In the genomic region with DNA sequence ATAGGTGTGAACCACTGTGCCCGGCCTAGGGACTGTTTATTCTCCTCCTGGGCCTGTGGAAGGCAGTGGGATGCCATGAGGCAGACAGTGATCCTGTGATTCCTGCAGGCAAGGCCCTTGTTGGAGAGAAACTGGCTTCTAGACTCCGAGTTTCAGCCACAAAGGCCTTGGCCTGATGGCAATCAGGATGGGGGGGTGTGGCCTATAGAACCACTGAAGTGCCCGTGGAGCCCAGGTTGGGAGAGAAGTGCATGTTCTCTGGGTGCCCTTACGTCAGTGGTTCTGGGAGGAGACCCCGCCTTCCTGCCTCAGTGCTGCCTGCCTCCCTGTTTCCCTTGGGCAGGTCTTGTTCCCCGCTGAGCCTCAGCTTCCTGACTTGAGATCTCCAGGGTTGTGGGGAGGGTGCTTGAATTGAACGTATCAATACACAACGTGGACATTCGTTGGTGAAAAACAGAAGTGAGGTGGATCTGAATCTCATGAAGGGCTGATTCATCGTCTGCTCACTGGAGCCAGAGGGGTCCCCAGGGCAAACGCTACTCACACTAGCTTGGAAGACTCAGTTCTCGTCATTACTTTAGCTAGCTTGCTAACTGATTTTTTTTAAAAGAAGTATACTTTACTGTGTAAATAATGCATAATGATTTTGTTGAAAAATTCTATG, we compare ENCODE assay signal across 10 cellular contexts. TPM values are rescaled to one million over a fixed set of nuclear protein-coding genes. Genes with fewer than 3 reads are reported as not detected.
DNase-seq lines count a peak whose midpoint lies in the region; ATAC-seq, FAIRE-seq and TF ChIP-seq lines count a peak whose summit lies in the region.
"Had no signal": no experiment of that assay in that cellular context is flagged by ENCODE, and none has a peak within 500 bp of the region (broad histone marks: within the 10 kb centered on the region; RNA-seq: fewer than 3 reads in every experiment).

No MANE protein-coding gene starts in this region.

- intact Hi-C loops in PC-3 (cut with micrococcal nuclease), result loop anchor here (10.0 kb wide), 1 partner anchor 222 kb away; no protein-coding TSS in a partner anchor
- intact Hi-C loops in posterior vena cava (cut with DNase I), result no loop called here

- H3K4me3 ChIP-seq in DOHH2 (ENCODE audit: low read length) (peak overlapping the region; percentile 61), PC-3 (ENCODE audit: low read length) (no peak overlapping the region)

- H3F3A ChIP-seq in DOHH2 (ENCODE audit: control insufficient read depth, insufficient read depth) (peaks cover 20% of the 10 kb centered on the region), PC-3 (ENCODE audit: low read length, unreplicated experiment) (peaks cover 4% of the 10 kb centered on the region)

- H3K27ac ChIP-seq in DOHH2 (ENCODE audit: low read depth, low read length) (peak overlapping the region; percentile 92), PC-3 (ENCODE audit: low read length) (peak overlapping the region; percentile 90), cingulate gyrus (ENCODE audit: low read depth, low read length) (peak overlapping the region; percentile 89)

- POLR2A ChIA-PET in PC-3 (lab: Charles Lee; ENCODE audit: unreplicated experiment), result no interaction called here

- no TSS peak for BruUV-seq in PC-3 (replicated peaks; lab: Mats Ljungman, UMichigan)

- H3K9me2 ChIP-seq in DOHH2 (replicated peaks; ENCODE audit: control insufficient read depth, low read length), result no peaks in the 10 kb centered on the region
- no peaks in the 10 kb centered on the region for H3K9me2 ChIP-seq in PC-3 (replicated peaks; ENCODE audit: low read length)

- H3K9me3 ChIP-seq in DOHH2 (ENCODE audit: control insufficient read depth, insufficient read depth, low read length), result no peaks in the 10 kb centered on the region
- no peaks in the 10 kb centered on the region for H3K9me3 ChIP-seq in PC-3 (ENCODE audit: low read length)

- H3K79me2 ChIP-seq in DOHH2 (ENCODE audit: control insufficient read depth, low read length) (peaks cover 57% of the 10 kb centered on the region), PC-3 (ENCODE audit: low read length) (peaks cover 15% of the 10 kb centered on the region; the same call in 1 of the 2 replicates)

- CTCF ChIA-PET in PC-3 (lab: Charles Lee), result no interaction called here

- peaks cover 99% of the 10 kb centered on the region for H3K4me1 ChIP-seq in DOHH2 (ENCODE audit: control insufficient read depth, low read length)
- peaks cover 65% of the 10 kb centered on the region for H3K4me1 ChIP-seq in PC-3 (ENCODE audit: insufficient read depth, low read length)

- H3K4me2 ChIP-seq in DOHH2 (ENCODE audit: low read length) (peak overlapping the region; percentile 80), PC-3 (ENCODE audit: low read length) (peak overlapping the region; percentile 30; the same call in 1 of the 2 replicates)

- no peak for TF ChIP-seq CTCF in DOHH2 (IDR thresholded peaks at IDR 0.05; ENCODE audit: low read depth, low read length, poor library complexity, severe bottlenecking)
- TF ChIP-seq CTCF in PC-3 (conservative IDR thresholded peaks at IDR 0.05; ENCODE audit: low read depth, low read length), result no peak
- TF ChIP-seq CTCF in D721Med (IDR thresholded peaks at IDR 0.05; ENCODE audit: insufficient read depth, missing control alignments), result no peak

- peak overlapping the region; percentile 66 for H3K9ac ChIP-seq in PC-3 (ENCODE audit: low read length)

- 0 out of 2 replicates have a peak overlapping the region, but pooled peaks have one; percentile 3 for H2AFZ ChIP-seq in PC-3 (ENCODE audit: low read length)

- peak; percentile 3; the same call in 1 of the 2 replicates for ATAC-seq in PC-3
- ATAC-seq in GM21528 (IDR thresholded peaks at IDR 0.05; ENCODE audit: low FRiP score, unreplicated experiment), result no peak
- ATAC-seq in HG03457 (IDR thresholded peaks at IDR 0.05; ENCODE audit: unreplicated experiment), result no peak

- no peaks in the 10 kb centered on the region for H4K20me1 ChIP-seq in DOHH2 (ENCODE audit: control insufficient read depth, insufficient read depth, low read depth, low read length)
- no peaks in the 10 kb centered on the region for H4K20me1 ChIP-seq in PC-3 (ENCODE audit: low read length)

- H3K27me3 ChIP-seq in DOHH2 (ENCODE audit: control insufficient read depth, low read length), result no peaks in the 10 kb centered on the region
- no peaks in the 10 kb centered on the region for H3K27me3 ChIP-seq in PC-3 (ENCODE audit: low read length)

- FAIRE-seq in D721Med (lab: Jason Lieb, UNC), result no peak

- DNase-seq in PC-3 (peak; percentile 70), posterior vena cava (ENCODE audit: low spot score) (peak; percentile 91), D721Med (ENCODE audit: insufficient read length, low spot score) (no peak), globus pallidus (ENCODE audit: low spot score) (no peak)
- DNase-seq: HCEC 1CT, SHP77 had no signal

- H3K36me3 ChIP-seq in DOHH2 (ENCODE audit: control insufficient read depth, low read length) (peaks cover 35% of the 10 kb centered on the region), PC-3 (ENCODE audit: low read depth, low read length) (peaks cover 8% of the 10 kb centered on the region; the same call in 1 of the 2 replicates)

RNA-seq across cellular contexts. Expression of a gene that starts 31.8 kb away (rescaled TPM):
- 4.7 and 5.5 TPM in 2 replicates for total RNA-seq in PC-3 (2014; rRNA removed)
- 1 to 10 TPM; 2.3 to 4.2 TPM for total RNA-seq in posterior vena cava

RNA-seq across cellular contexts. Expression of a gene that starts 51.7 kb away (rescaled TPM):
- total RNA-seq in PC-3 (2014; rRNA removed) (14.1 and 25.6 TPM in 2 replicates), posterior vena cava (10 to 100 TPM; 22.2 to 25.3 TPM)

RNA-seq across cellular contexts. Expression of a gene that starts 54.9 kb away (rescaled TPM):
- total RNA-seq in PC-3 (2014; rRNA removed) (45.0 and 51.5 TPM in 2 replicates), posterior vena cava (10 to 100 TPM; 21.7 to 24.7 TPM)

Comparison
In these comparisons a context has a peak if more than half of its experiments do, and no peak if none do; other contexts are left out.
1. DNase-seq: peak in PC-3 (single experiment) and posterior vena cava (single experiment); none in D721Med (single experiment) and globus pallidus (single experiment).
2. Peak in every context shown above with its lines, with median percentiles within 50 percentile points of each other: H3K27ac ChIP-seq.